ENCODE assay signal across 9 cellular contexts in genomic region chr21:31343030-31343510, GRCh38. TPM values are rescaled to one million over a fixed set of nuclear protein-coding genes. Genes with fewer than 3 reads are reported as not detected.
A peak's percentile ranks its signal among the peaks of the same experiment; 100 is the strongest.
DNase-seq lines count a peak whose midpoint lies in the region; ATAC-seq and TF ChIP-seq lines count a peak whose summit lies in the region.
"Had no signal": no experiment of that assay in that cellular context is flagged by ENCODE, and none has a peak within 500 bp of the region (broad histone marks: within the 10 kb centered on the region; RNA-seq: fewer than 3 reads in every experiment).

No MANE protein-coding gene starts in this region.

- CTCF ChIA-PET in activated CD8-positive, alpha-beta memory T cell treated with anti-CD3 and anti-CD28 coated beads, Interleukin-2, amount 10 ng/mL, durations not matched to agents 7 days and 5 days (lab: Charles Lee): interaction anchor here (0.8 to 1.6 kb wide), 9 partner anchors 9 to 104 kb away, joined by 3 to 5 read pairs (median 3); no protein-coding TSS in a partner anchor

- H3K4me1 ChIP-seq in iPS-20b (ENCODE audit: insufficient read depth, low read length) (peaks cover 24% of the 10 kb centered on the region), uterus (no peaks in the 10 kb centered on the region), ovary (ENCODE audit: insufficient read depth) (peaks cover 3% of the 10 kb centered on the region)

- H3K36me3 ChIP-seq in iPS-20b (ENCODE audit: insufficient read depth, low read depth, low read length): no peaks in the 10 kb centered on the region
- no peaks in the 10 kb centered on the region for H3K36me3 ChIP-seq in uterus
- no peaks in the 10 kb centered on the region for H3K36me3 ChIP-seq in ovary

- no peak for TF ChIP-seq CTCF in astrocyte of the cerebellum (IDR thresholded peaks at IDR 0.05; ENCODE audit: low read depth, low read length, missing control alignments)
- TF ChIP-seq CTCF in uterus (IDR thresholded peaks at IDR 0.05): no peak
- no peak for TF ChIP-seq CTCF in ovary (IDR thresholded peaks at IDR 0.05)

- in situ Hi-C loops in astrocyte of the cerebellum (cut with HindIII; ENCODE audit: low sequenced_read_pairs): no loop called here

- H3K27me3 Mint-ChIP-seq in activated CD8-positive, alpha-beta memory T cell treated with anti-CD3 and anti-CD28 coated beads, Interleukin-2, amount 10 ng/mL, durations not matched to agents 7 days and 5 days: peaks cover 76% of the 10 kb centered on the region
- H3K27me3 Mint-ChIP-seq in stimulated activated naive CD8-positive, alpha-beta T cell treated with anti-CD3 and anti-CD28 coated beads, Interleukin-15, amount 100 ng/mL, for 72 hours: no peaks in the 10 kb centered on the region

- H3K9me3 ChIP-seq in iPS-20b (ENCODE audit: insufficient read depth, low read depth, low read length) (no peaks in the 10 kb centered on the region), uterus (no peaks in the 10 kb centered on the region), ovary (no peaks in the 10 kb centered on the region)

- no peak for TF ChIP-seq EP300 in ovary (IDR thresholded peaks at IDR 0.05)

- H3K27me3 ChIP-seq in iPS-20b (ENCODE audit: insufficient read depth, low read length) (peaks cover 14% of the 10 kb centered on the region), uterus (no peaks in the 10 kb centered on the region), ovary (no peaks in the 10 kb centered on the region)

- TF ChIP-seq POLR2A in uterus (IDR thresholded peaks at IDR 0.05): no peak
- no peak for TF ChIP-seq POLR2A in ovary (IDR thresholded peaks at IDR 0.05)

- peak overlapping the region; percentile 42 for H3K27ac Mint-ChIP-seq in activated CD8-positive, alpha-beta memory T cell treated with anti-CD3 and anti-CD28 coated beads, Interleukin-2, amount 10 ng/mL, durations not matched to agents 7 days and 5 days
- H3K27ac Mint-ChIP-seq in stimulated activated naive CD8-positive, alpha-beta T cell treated with anti-CD3 and anti-CD28 coated beads, Interleukin-15, amount 100 ng/mL, for 72 hours: peak overlapping the region; percentile 78 to 91

- no peak for DNase-seq in activated CD8-positive, alpha-beta memory T cell treated with anti-CD3 and anti-CD28 coated beads, Interleukin-2, amount 10 ng/mL, durations not matched to agents 7 days and 5 days
- DNase-seq in activated CD8-positive, alpha-beta memory T cell treated with anti-CD3 and anti-CD28 coated beads, Interleukin-2, amount 50 U/mL, for 4 hours: no peak
- no peak for DNase-seq in astrocyte of the cerebellum (ENCODE audit: low read depth)
- no peak for DNase-seq in stimulated activated naive CD8-positive, alpha-beta T cell treated with anti-CD3 and anti-CD28 coated beads, Interleukin-15, amount 100 ng/mL, for 72 hours
- no peak for DNase-seq in uterus
- no peak for DNase-seq in ovary
- DNase-seq: NCI-H1092 had no signal

- H3K36me3 Mint-ChIP-seq in activated CD8-positive, alpha-beta memory T cell treated with anti-CD3 and anti-CD28 coated beads, Interleukin-2, amount 10 ng/mL, durations not matched to agents 7 days and 5 days: peaks cover 5% of the 10 kb centered on the region

- H3K4me3 ChIP-seq in astrocyte of the cerebellum (ENCODE audit: low read depth, low read length): peak overlapping the region; percentile 68
- H3K4me3 ChIP-seq in iPS-20b (ENCODE audit: low read length): peak overlapping the region; percentile 85
- H3K4me3 ChIP-seq in uterus: no peak overlapping the region
- H3K4me3 ChIP-seq in ovary: no peak overlapping the region

- intact Hi-C loops in uterus (cut with DNase I; ENCODE audit: low total_unique reads) (no loop called here), ovary (cut with DNase I) (no loop called here)

- H3K4me1 Mint-ChIP-seq in activated CD8-positive, alpha-beta memory T cell treated with anti-CD3 and anti-CD28 coated beads, Interleukin-2, amount 10 ng/mL, durations not matched to agents 7 days and 5 days: peaks cover 43% of the 10 kb centered on the region
- H3K4me1 Mint-ChIP-seq in stimulated activated naive CD8-positive, alpha-beta T cell treated with anti-CD3 and anti-CD28 coated beads, Interleukin-15, amount 100 ng/mL, for 72 hours: peaks cover 70% of the 10 kb centered on the region

- H3K4me3 Mint-ChIP-seq in activated CD8-positive, alpha-beta memory T cell treated with anti-CD3 and anti-CD28 coated beads, Interleukin-2, amount 10 ng/mL, durations not matched to agents 7 days and 5 days: peak overlapping the region; percentile 80
- H3K4me3 Mint-ChIP-seq in stimulated activated naive CD8-positive, alpha-beta T cell treated with anti-CD3 and anti-CD28 coated beads, Interleukin-15, amount 100 ng/mL, for 72 hours: peak overlapping the region; percentile 96 to 97

- ATAC-seq in activated CD8-positive, alpha-beta memory T cell treated with anti-CD3 and anti-CD28 coated beads, Interleukin-2, amount 10 ng/mL, durations not matched to agents 7 days and 5 days: no peak
- ATAC-seq in stimulated activated naive CD8-positive, alpha-beta T cell treated with anti-CD3 and anti-CD28 coated beads, Interleukin-15, amount 100 ng/mL, for 72 hours: no peak
- no peak for ATAC-seq in HG03280 (IDR thresholded peaks at IDR 0.05; ENCODE audit: unreplicated experiment)

- H3K9ac ChIP-seq in iPS-20b (ENCODE audit: low read depth, low read length): peak overlapping the region; percentile 81; the same call in 1 of the 2 replicates

- no peaks in the 10 kb centered on the region for H3K9me3 Mint-ChIP-seq in activated CD8-positive, alpha-beta memory T cell treated with anti-CD3 and anti-CD28 coated beads, Interleukin-2, amount 10 ng/mL, durations not matched to agents 7 days and 5 days (ENCODE audit: low read depth)
- no peaks in the 10 kb centered on the region for H3K9me3 Mint-ChIP-seq in stimulated activated naive CD8-positive, alpha-beta T cell treated with anti-CD3 and anti-CD28 coated beads, Interleukin-15, amount 100 ng/mL, for 72 hours

- 33 to 67% (median 50%) methylated on average over 2 of the region's 2 CpGs for WGBS in ovary, 3 donors

- H3K27ac ChIP-seq in iPS-20b (ENCODE audit: low read length) (no peak overlapping the region), uterus (no peak overlapping the region), ovary (no peak overlapping the region)

RNA-seq across cellular contexts. Expression of gene TIAM1, which starts 1.0 kb away (rescaled TPM):
- 10 to 100 TPM; 18.8 to 20.5 TPM for total RNA-seq in activated CD8-positive, alpha-beta memory T cell treated with anti-CD3 and anti-CD28 coated beads, Interleukin-2, amount 10 ng/mL, durations not matched to agents 7 days and 5 days
- 10 to 100 TPM; 14.4 to 74.9 (median 39.5) TPM for total RNA-seq in uterus
- total RNA-seq in ovary: 10 to 100 TPM in 3 of 7 donors, 1 to 10 TPM in 4; 3.6 to 26.7 (median 7.1) TPM
- polyA plus RNA-seq in ovary: 10 to 100 TPM in 1 of 2 donors, 1 to 10 TPM in 1; 5.8 to 10.5 TPM

Comparison
In these comparisons a context has a peak if more than half of its experiments do, and no peak if none do; other contexts are left out.
1. H3K4me3 ChIP-seq: peak in astrocyte of the cerebellum (single experiment) and iPS-20b (single experiment); none in uterus (0 of 2) and ovary (single experiment).